Comparison of ENCODE assay signal across 15 cellular contexts in the genomic region with DNA sequence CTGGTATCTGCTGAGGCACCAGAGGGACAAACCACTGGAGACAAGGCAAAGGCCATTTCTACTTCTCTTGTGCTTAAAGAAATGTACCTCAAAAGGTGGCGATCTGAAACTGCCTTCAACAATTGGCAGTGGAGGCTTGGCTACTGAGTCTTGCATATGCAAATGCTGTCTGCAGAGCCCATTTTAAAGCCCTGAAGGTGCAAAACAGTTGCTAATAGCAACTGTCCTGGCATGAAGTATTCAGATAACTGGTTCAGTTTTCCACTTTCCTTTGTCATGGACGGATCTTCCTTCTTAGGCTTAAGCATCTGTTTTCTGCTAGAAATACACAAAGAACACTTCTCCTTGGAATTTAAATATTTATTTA.
"Had no signal": no experiment of that assay in that cellular context is flagged by ENCODE, and none has a peak within 500 bp of the region (broad histone marks: within the 10 kb centered on the region; RNA-seq: fewer than 3 reads in every experiment).

No MANE protein-coding gene starts in this region.

- ATAC-seq: activated CD8-positive, alpha-beta T cell treated with anti-CD3 and anti-CD28 coated beads for 36 hours; activated T-cell treated with anti-CD3 and anti-CD28 coated beads, Interleukin-2, amount 50 U/mL, for 4 hours; body of pancreas; left ventricle myocardium superior had no signal

- H3K9me3 ChIP-seq: body of pancreas had no signal

- H3K4me1 ChIP-seq: body of pancreas had no signal

- H3K4me3 ChIP-seq: body of pancreas, dorsolateral prefrontal cortex had no signal

- H3K27ac Mint-ChIP-seq: activated CD4-positive, alpha-beta T cell treated with anti-CD3 and anti-CD28 coated beads, Interleukin-2, amount 10 ng/mL, durations not matched to agents 24 days and 14 days; activated CD8-positive, alpha-beta T cell treated with anti-CD3 and anti-CD28 coated beads for 36 hours; activated naive CD4-positive, alpha-beta T cell treated with anti-CD3 and anti-CD28 coated beads for 36 hours; progenitor cell of endocrine pancreas had no signal

- H3K27me3 ChIP-seq: body of pancreas had no signal

- H3K27ac ChIP-seq: body of pancreas, dorsolateral prefrontal cortex had no signal

- H3K4me1 Mint-ChIP-seq: activated CD4-positive, alpha-beta T cell treated with anti-CD3 and anti-CD28 coated beads, Interleukin-2, amount 10 ng/mL, durations not matched to agents 24 days and 14 days had no signal

- H3K4me3 Mint-ChIP-seq: activated CD4-positive, alpha-beta T cell treated with anti-CD3 and anti-CD28 coated beads, Interleukin-2, amount 10 ng/mL, durations not matched to agents 24 days and 14 days; activated CD8-positive, alpha-beta T cell treated with anti-CD3 and anti-CD28 coated beads for 36 hours; activated naive CD4-positive, alpha-beta T cell treated with anti-CD3 and anti-CD28 coated beads for 36 hours; activated T-cell treated with anti-CD3 and anti-CD28 coated beads, Interleukin-2, amount 50 U/mL, for 4 hours; neural crest cell had no signal

- FAIRE-seq: colon had no signal

- H3K27me3 Mint-ChIP-seq: activated CD4-positive, alpha-beta T cell treated with anti-CD3 and anti-CD28 coated beads, Interleukin-2, amount 10 ng/mL, durations not matched to agents 24 days and 14 days; progenitor cell of endocrine pancreas had no signal

- DNase-seq: activated CD4-positive, alpha-beta T cell treated with anti-CD3 and anti-CD28 coated beads, Interleukin-2, amount 10 ng/mL, durations not matched to agents 24 days and 14 days; activated CD8-positive, alpha-beta T cell treated with anti-CD3 and anti-CD28 coated beads for 36 hours; activated naive CD4-positive, alpha-beta T cell treated with anti-CD3 and anti-CD28 coated beads for 36 hours; activated T-cell treated with anti-CD3 and anti-CD28 coated beads, Interleukin-2, amount 50 U/mL, for 4 hours; body of pancreas; central memory CD4-positive, alpha-beta T cell; dorsolateral prefrontal cortex; kidney glomerular epithelial cell; left ventricle myocardium superior; stimulated activated CD8-positive, alpha-beta memory T cell treated with anti-CD3 and anti-CD28 coated beads, Interleukin-4, amount 100 ng/mL, for 48 hours; stimulated activated naive CD4-positive, alpha-beta T cell; T-helper 9 cell had no signal

- H3K9me3 Mint-ChIP-seq: activated CD4-positive, alpha-beta T cell treated with anti-CD3 and anti-CD28 coated beads, Interleukin-2, amount 10 ng/mL, durations not matched to agents 24 days and 14 days; activated CD8-positive, alpha-beta T cell treated with anti-CD3 and anti-CD28 coated beads for 36 hours; activated naive CD4-positive, alpha-beta T cell treated with anti-CD3 and anti-CD28 coated beads for 36 hours; activated T-cell treated with anti-CD3 and anti-CD28 coated beads, Interleukin-2, amount 50 U/mL, for 4 hours had no signal
